1 cellular context compared by ENCODE assay signal in genomic region chr1:43971336-43971980, GRCh38.
TF ChIP-seq lines count a peak whose summit lies in the region.

No MANE protein-coding gene starts in this region.

TF ChIP-seq in HepG2, 621 proteins besides CTCF, POLR2A, EP300 and RAD21:
- no peak for TF ChIP-seq MED1 (CRISPR knock-in tag; IDR thresholded peaks at IDR 0.05)
- no peak for TF ChIP-seq ZNF235 (CRISPR knock-in tag; IDR thresholded peaks at IDR 0.05; ENCODE audit: borderline replicate concordance)
- TF ChIP-seq ZMYM4 (CRISPR knock-in tag; IDR thresholded peaks at IDR 0.05) = no peak
- TF ChIP-seq TP53 (CRISPR knock-in tag; conservative IDR thresholded peaks at IDR 0.05) = no peak
- TF ChIP-seq ZNF775 (CRISPR knock-in tag; IDR thresholded peaks at IDR 0.05; ENCODE audit: borderline replicate concordance) = no peak
- no peak for TF ChIP-seq TFAP4 (IDR thresholded peaks at IDR 0.05; ENCODE audit: borderline replicate concordance, low read depth)
- no peak for TF ChIP-seq ZNF547 (CRISPR knock-in tag; IDR thresholded peaks at IDR 0.05)
- no peak for TF ChIP-seq MLXIP (CRISPR knock-in tag; IDR thresholded peaks at IDR 0.05; ENCODE audit: borderline replicate concordance)
- TF ChIP-seq MYC (CRISPR knock-in tag; IDR thresholded peaks at IDR 0.05; ENCODE audit: borderline replicate concordance) = no peak
- TF ChIP-seq ZNF792 (CRISPR knock-in tag; IDR thresholded peaks at IDR 0.05) = no peak
- TF ChIP-seq ARID3A (IDR thresholded peaks at IDR 0.05; ENCODE audit: low read depth, low read length) = no peak
- TF ChIP-seq ZXDC (CRISPR knock-in tag; IDR thresholded peaks at IDR 0.05) = no peak
- TF ChIP-seq ZNF180 (CRISPR knock-in tag; IDR thresholded peaks at IDR 0.05; ENCODE audit: borderline replicate concordance, low read depth) = no peak
- no peak for TF ChIP-seq ZNF20 (CRISPR knock-in tag; IDR thresholded peaks at IDR 0.05)
- no peak for TF ChIP-seq ZNF577 (CRISPR knock-in tag; IDR thresholded peaks at IDR 0.05; ENCODE audit: borderline replicate concordance, low read depth)
- TF ChIP-seq ZNF850 (CRISPR knock-in tag; conservative IDR thresholded peaks at IDR 0.05) = no peak
- TF ChIP-seq FIP1L1 (IDR thresholded peaks at IDR 0.05; ENCODE audit: borderline replicate concordance, insufficient read depth, low read depth, low read length) = no peak
TF ChIP-seq in HepG2: peak in this region for 0.
